ENCODE assay signal across 1 cellular context in the genomic region with DNA sequence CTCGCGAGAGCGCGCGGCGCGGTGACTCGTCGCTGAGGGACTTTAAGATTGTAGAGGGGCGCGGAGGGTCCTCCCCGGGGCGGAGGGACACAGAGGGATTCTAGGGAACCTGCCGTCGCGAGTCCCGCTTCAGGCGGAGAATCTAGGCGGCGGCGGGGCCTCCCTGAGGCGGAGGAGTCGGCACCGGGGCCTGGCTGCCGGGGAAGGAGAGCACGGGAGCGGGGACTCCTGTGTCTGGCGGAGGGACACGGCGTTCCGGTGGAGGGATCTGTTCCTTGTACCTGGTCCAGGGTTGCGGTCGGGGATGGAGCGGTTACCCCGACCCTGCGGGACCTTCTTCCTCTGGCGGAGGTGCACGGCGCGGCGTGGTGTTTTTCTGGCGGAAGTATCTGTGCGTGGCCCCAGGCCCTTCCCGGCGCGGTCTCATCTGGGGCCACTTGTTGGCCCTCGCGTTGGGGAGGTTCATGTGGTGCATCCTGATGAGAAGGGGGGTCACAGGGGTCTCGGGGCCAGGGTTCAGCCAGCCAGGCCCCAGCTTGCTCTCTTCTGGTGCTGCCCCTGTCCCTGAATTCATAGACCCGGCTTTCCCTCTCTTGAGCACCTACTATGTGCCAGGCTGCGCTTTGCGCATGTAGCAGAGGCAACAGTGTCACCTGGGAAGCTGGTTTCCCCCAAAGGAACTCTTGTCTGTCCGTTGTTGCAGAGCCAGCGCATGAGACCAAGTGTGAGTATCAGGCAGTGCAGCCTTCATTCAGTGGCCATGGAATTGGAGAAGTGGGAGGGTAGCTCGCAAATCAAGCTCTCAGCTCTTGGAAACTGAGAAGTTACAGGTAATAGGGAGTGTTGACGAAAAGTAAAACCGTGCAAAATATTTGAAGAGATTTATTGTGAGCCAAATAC.
TF ChIP-seq lines count a peak whose summit lies in the region.

No MANE protein-coding gene starts in this region.

TF ChIP-seq in HEK293, 187 proteins besides CTCF, POLR2A, EP300 and RAD21 (continued from another document):
- peak; percentile 73; the same call in 1 of the 2 replicates for TF ChIP-seq ZNF350 (tag by site-specific recombination; IDR thresholded peaks at IDR 0.05)
- no peak for TF ChIP-seq BCL11A (tag by site-specific recombination; IDR thresholded peaks at IDR 0.05; ENCODE audit: low read depth)
- peak; percentile 93; the same call in 1 of the 2 replicates for TF ChIP-seq ZFP41 (tag by site-specific recombination; IDR thresholded peaks at IDR 0.05; ENCODE audit: borderline replicate concordance)
- TF ChIP-seq, protein P1, sequence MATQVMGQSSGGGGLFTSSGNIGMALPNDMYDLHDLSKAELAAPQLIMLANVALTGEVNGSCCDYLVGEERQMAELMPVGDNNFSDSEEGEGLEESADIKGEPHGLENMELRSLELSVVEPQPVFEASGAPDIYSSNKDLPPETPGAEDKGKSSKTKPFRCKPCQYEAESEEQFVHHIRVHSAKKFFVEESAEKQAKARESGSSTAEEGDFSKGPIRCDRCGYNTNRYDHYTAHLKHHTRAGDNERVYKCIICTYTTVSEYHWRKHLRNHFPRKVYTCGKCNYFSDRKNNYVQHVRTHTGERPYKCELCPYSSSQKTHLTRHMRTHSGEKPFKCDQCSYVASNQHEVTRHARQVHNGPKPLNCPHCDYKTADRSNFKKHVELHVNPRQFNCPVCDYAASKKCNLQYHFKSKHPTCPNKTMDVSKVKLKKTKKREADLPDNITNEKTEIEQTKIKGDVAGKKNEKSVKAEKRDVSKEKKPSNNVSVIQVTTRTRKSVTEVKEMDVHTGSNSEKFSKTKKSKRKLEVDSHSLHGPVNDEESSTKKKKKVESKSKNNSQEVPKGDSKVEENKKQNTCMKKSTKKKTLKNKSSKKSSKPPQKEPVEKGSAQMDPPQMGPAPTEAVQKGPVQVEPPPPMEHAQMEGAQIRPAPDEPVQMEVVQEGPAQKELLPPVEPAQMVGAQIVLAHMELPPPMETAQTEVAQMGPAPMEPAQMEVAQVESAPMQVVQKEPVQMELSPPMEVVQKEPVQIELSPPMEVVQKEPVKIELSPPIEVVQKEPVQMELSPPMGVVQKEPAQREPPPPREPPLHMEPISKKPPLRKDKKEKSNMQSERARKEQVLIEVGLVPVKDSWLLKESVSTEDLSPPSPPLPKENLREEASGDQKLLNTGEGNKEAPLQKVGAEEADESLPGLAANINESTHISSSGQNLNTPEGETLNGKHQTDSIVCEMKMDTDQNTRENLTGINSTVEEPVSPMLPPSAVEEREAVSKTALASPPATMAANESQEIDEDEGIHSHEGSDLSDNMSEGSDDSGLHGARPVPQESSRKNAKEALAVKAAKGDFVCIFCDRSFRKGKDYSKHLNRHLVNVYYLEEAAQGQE (tag by site-specific recombination; IDR thresholded peaks at IDR 0.05), result peak; percentile 79
- TF ChIP-seq ZNF223 (tag by site-specific recombination; IDR thresholded peaks at IDR 0.05), result peak; percentile 67
- peak; percentile 29; the same call in 1 of the 2 replicates for TF ChIP-seq ZFHX2 (tag by site-specific recombination; conservative IDR thresholded peaks at IDR 0.05)
- TF ChIP-seq, protein P2, sequence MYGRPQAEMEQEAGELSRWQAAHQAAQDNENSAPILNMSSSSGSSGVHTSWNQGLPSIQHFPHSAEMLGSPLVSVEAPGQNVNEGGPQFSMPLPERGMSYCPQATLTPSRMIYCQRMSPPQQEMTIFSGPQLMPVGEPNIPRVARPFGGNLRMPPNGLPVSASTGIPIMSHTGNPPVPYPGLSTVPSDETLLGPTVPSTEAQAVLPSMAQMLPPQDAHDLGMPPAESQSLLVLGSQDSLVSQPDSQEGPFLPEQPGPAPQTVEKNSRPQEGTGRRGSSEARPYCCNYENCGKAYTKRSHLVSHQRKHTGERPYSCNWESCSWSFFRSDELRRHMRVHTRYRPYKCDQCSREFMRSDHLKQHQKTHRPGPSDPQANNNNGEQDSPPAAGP (tag by site-specific recombination; IDR thresholded peaks at IDR 0.05), result peak; percentile 88
- TF ChIP-seq MZF1 (tag by site-specific recombination; IDR thresholded peaks at IDR 0.05; ENCODE audit: borderline replicate concordance), result peak; percentile 98
- peak; percentile 92 for TF ChIP-seq REPIN1 (tag by site-specific recombination; IDR thresholded peaks at IDR 0.05; ENCODE audit: low read depth)
- 0 out of 2 replicates have a peak, but pooled peaks have one; percentile 78 for TF ChIP-seq ZNF302 (tag by site-specific recombination; IDR thresholded peaks at IDR 0.05; ENCODE audit: low read depth)
- TF ChIP-seq ZNF768 (tag by site-specific recombination; IDR thresholded peaks at IDR 0.05), result peak; percentile 63; the same call in 1 of the 2 replicates
- peak; percentile 99 for TF ChIP-seq ZBTB20 (tag by site-specific recombination; IDR thresholded peaks at IDR 0.05)
- no peak for TF ChIP-seq ZNF114 (tag by site-specific recombination; IDR thresholded peaks at IDR 0.05)
- TF ChIP-seq ZNF785 (tag by site-specific recombination; IDR thresholded peaks at IDR 0.05), result peak; percentile 99
- no peak for TF ChIP-seq EGR2 (tag by site-specific recombination; IDR thresholded peaks at IDR 0.05; ENCODE audit: low read depth)
- peak; percentile 78 for TF ChIP-seq ZNF10 (tag by site-specific recombination; IDR thresholded peaks at IDR 0.05)
- no peak for TF ChIP-seq RBAK (tag by site-specific recombination; IDR thresholded peaks at IDR 0.05)
- TF ChIP-seq, protein P3, sequence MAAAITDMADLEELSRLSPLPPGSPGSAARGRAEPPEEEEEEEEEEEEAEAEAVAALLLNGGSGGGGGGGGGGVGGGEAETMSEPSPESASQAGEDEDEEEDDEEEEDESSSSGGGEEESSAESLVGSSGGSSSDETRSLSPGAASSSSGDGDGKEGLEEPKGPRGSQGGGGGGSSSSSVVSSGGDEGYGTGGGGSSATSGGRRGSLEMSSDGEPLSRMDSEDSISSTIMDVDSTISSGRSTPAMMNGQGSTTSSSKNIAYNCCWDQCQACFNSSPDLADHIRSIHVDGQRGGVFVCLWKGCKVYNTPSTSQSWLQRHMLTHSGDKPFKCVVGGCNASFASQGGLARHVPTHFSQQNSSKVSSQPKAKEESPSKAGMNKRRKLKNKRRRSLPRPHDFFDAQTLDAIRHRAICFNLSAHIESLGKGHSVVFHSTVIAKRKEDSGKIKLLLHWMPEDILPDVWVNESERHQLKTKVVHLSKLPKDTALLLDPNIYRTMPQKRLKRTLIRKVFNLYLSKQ (tag by site-specific recombination; IDR thresholded peaks at IDR 0.05; ENCODE audit: borderline replicate concordance), result peak; percentile 95
- TF ChIP-seq ZNF169 (tag by site-specific recombination; IDR thresholded peaks at IDR 0.05), result no peak
- TF ChIP-seq, protein P4, sequence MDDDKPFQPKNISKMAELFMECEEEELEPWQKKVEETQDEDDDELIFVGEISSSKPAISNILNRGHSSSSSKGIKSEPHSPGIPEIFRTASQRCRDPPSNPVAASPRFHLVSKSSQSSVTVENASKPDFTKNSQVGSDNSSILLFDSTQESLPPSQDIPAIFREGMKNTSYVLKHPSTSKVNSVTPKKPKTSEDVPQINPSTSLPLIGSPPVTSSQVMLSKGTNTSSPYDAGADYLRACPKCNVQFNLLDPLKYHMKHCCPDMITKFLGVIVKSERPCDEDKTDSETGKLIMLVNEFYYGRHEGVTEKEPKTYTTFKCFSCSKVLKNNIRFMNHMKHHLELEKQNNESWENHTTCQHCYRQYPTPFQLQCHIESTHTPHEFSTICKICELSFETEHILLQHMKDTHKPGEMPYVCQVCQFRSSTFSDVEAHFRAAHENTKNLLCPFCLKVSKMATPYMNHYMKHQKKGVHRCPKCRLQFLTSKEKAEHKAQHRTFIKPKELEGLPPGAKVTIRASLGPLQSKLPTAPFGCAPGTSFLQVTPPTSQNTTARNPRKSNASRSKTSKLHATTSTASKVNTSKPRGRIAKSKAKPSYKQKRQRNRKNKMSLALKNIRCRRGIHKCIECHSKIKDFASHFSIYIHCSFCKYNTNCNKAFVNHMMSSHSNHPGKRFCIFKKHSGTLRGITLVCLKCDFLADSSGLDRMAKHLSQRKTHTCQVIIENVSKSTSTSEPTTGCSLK (tag by site-specific recombination; IDR thresholded peaks at IDR 0.05), result no peak
- peak; percentile 96 for TF ChIP-seq ZNF776 (tag by site-specific recombination; IDR thresholded peaks at IDR 0.05; ENCODE audit: borderline replicate concordance)
- TF ChIP-seq ZNF404 (tag by site-specific recombination; IDR thresholded peaks at IDR 0.05), result no peak; the same call in 1 of the 2 replicates
- TF ChIP-seq OVOL3 (tag by site-specific recombination; IDR thresholded peaks at IDR 0.05), result peak; percentile 91
- no peak for TF ChIP-seq HOXA7 (CRISPR knock-in tag; IDR thresholded peaks at IDR 0.05; ENCODE audit: borderline replicate concordance)
- peak; percentile 97 for TF ChIP-seq ZBTB7A (tag by site-specific recombination; IDR thresholded peaks at IDR 0.05; ENCODE audit: low read depth)
- TF ChIP-seq, protein P5, sequence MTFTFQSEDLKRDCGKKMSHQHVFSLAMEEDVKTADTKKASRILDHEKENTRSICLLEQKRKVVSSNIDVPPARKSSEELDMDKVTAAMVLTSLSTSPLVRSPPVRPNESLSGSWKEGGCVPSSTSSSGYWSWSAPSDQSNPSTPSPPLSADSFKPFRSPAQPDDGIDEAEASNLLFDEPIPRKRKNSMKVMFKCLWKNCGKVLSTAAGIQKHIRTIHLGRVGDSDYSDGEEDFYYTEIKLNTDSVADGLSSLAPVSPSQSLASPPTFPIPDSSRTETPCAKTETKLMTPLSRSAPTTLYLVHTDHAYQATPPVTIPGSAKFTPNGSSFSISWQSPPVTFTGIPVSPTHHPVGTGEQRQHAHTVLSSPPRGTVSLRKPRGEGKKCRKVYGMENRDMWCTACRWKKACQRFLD (tag by site-specific recombination; IDR thresholded peaks at IDR 0.05), result peak; percentile 65; the same call in 1 of the 2 replicates
- peak; percentile 87 for TF ChIP-seq ZBTB8A (tag by site-specific recombination; IDR thresholded peaks at IDR 0.05)
- TF ChIP-seq ZNF837 (tag by site-specific recombination; IDR thresholded peaks at IDR 0.05), result peak; percentile 99
- no peak for TF ChIP-seq ZNF521 (tag by site-specific recombination; IDR thresholded peaks at IDR 0.05)
